11 cellular contexts compared by ENCODE assay signal in the genomic region with DNA sequence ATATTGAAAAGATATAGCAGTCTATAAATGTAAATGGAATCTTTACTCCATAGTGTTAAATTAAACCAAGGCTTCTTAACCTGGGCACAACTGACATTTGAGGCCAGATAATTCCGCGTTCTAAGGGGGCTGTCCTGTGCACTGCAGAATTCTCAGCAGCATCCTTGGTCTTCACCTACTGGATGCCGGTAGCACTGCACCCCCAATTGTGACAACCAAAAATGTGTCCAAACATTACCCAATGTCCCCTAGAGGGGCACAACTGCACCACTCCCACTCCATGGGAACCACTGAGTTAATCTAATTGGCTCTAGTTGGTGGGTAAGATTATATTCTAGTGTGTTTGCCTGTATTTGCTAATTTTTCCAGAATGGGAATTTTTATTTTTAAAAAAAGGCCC. TPM values are rescaled to one million over a fixed set of nuclear protein-coding genes. Genes with fewer than 3 reads are reported as not detected.
DNase-seq lines count a peak whose midpoint lies in the region; ATAC-seq and TF ChIP-seq lines count a peak whose summit lies in the region.
"Had no signal": no experiment of that assay in that cellular context is flagged by ENCODE, and none has a peak within 500 bp of the region (broad histone marks: within the 10 kb centered on the region; RNA-seq: fewer than 3 reads in every experiment).

No MANE protein-coding gene starts in this region.

- peaks cover 21% of the 10 kb centered on the region; the same call in 1 of the 2 replicates for H3K36me3 ChIP-seq in Karpas-422 (ENCODE audit: insufficient read depth, low read length)

- intact Hi-C loops in activated naive CD4-positive, alpha-beta T cell treated with anti-CD3 and anti-CD28 coated beads for 36 hours (cut with micrococcal nuclease): no loop called here

- H4K20me1 ChIP-seq in Karpas-422 (ENCODE audit: insufficient read depth, low read depth, low read length): no peaks in the 10 kb centered on the region

- no peaks in the 10 kb centered on the region for H3K9me2 ChIP-seq in Karpas-422 (replicated peaks; ENCODE audit: insufficient read depth, low read length)

- no peak overlapping the region for H2AFZ ChIP-seq in Karpas-422 (ENCODE audit: low read length)

- no peak overlapping the region for H3K4me3 Mint-ChIP-seq in activated naive CD4-positive, alpha-beta T cell treated with anti-CD3 and anti-CD28 coated beads, Interleukin-2, amount 10 ng/mL, durations not matched to agents 7 days and 5 days
- no peak overlapping the region for H3K4me3 Mint-ChIP-seq in activated naive CD4-positive, alpha-beta T cell treated with anti-CD3 and anti-CD28 coated beads for 36 hours
- H3K4me3 Mint-ChIP-seq: activated T-cell treated with anti-CD3 and anti-CD28 coated beads, Interleukin-2, amount 50 U/mL, for 24 hours; naive thymus-derived CD4-positive, alpha-beta T cell had no signal

- peak; percentile 34 for TF ChIP-seq CTCF in cardiac fibroblast (IDR thresholded peaks at IDR 0.05; ENCODE audit: low read depth, low read length)
- TF ChIP-seq CTCF in retinal pigment epithelial cell (conservative IDR thresholded peaks at IDR 0.05; ENCODE audit: low read depth, low read length): peak; percentile 26

- peak; percentile 22 for DNase-seq in activated naive CD4-positive, alpha-beta T cell treated with anti-CD3 and anti-CD28 coated beads, Interleukin-2, amount 10 ng/mL, durations not matched to agents 7 days and 5 days
- DNase-seq in activated naive CD4-positive, alpha-beta T cell treated with anti-CD3 and anti-CD28 coated beads for 36 hours: no peak
- DNase-seq in Karpas-422 (peak; percentile 66), cardiac fibroblast (ENCODE audit: low read depth in 2 of 2) (no peak), retinal pigment epithelial cell (ENCODE audit: low read depth) (no peak), cortex of kidney (lab: John Stamatoyannopoulos, UW) (no peak), pons (ENCODE audit: low spot score) (no peak)
- DNase-seq: activated T-cell treated with anti-CD3 and anti-CD28 coated beads, Interleukin-2, amount 50 U/mL, for 24 hours; NCI-H345 had no signal

- H3K4me3 ChIP-seq in Karpas-422 (ENCODE audit: low read length) (no peak overlapping the region), cardiac fibroblast (replicated peaks in 1 of 2; ENCODE audit: low read depth in 2 of 2, low read length in 2 of 2) (no peak overlapping the region), retinal pigment epithelial cell (ENCODE audit: low read length) (no peak overlapping the region)

- H3K79me2 ChIP-seq in Karpas-422 (ENCODE audit: low read length): peaks cover 39% of the 10 kb centered on the region

- H3K27ac Mint-ChIP-seq in activated naive CD4-positive, alpha-beta T cell treated with anti-CD3 and anti-CD28 coated beads, Interleukin-2, amount 10 ng/mL, durations not matched to agents 7 days and 5 days: no peak overlapping the region
- no peak overlapping the region for H3K27ac Mint-ChIP-seq in activated naive CD4-positive, alpha-beta T cell treated with anti-CD3 and anti-CD28 coated beads for 36 hours
- H3K27ac Mint-ChIP-seq: activated T-cell treated with anti-CD3 and anti-CD28 coated beads, Interleukin-2, amount 50 U/mL, for 24 hours had no signal

- peaks cover 13% of the 10 kb centered on the region for H3K36me3 Mint-ChIP-seq in activated naive CD4-positive, alpha-beta T cell treated with anti-CD3 and anti-CD28 coated beads, Interleukin-2, amount 10 ng/mL, durations not matched to agents 7 days and 5 days
- no peaks in the 10 kb centered on the region for H3K36me3 Mint-ChIP-seq in activated naive CD4-positive, alpha-beta T cell treated with anti-CD3 and anti-CD28 coated beads for 36 hours (ENCODE audit: low read depth)

- no peaks in the 10 kb centered on the region for H3K9me3 ChIP-seq in Karpas-422 (ENCODE audit: low read length)

- no peaks in the 10 kb centered on the region for H3K9me3 Mint-ChIP-seq in activated naive CD4-positive, alpha-beta T cell treated with anti-CD3 and anti-CD28 coated beads, Interleukin-2, amount 10 ng/mL, durations not matched to agents 7 days and 5 days
- no peaks in the 10 kb centered on the region for H3K9me3 Mint-ChIP-seq in activated naive CD4-positive, alpha-beta T cell treated with anti-CD3 and anti-CD28 coated beads for 36 hours
- H3K9me3 Mint-ChIP-seq: activated T-cell treated with anti-CD3 and anti-CD28 coated beads, Interleukin-2, amount 50 U/mL, for 24 hours; naive thymus-derived CD4-positive, alpha-beta T cell had no signal

- no peak overlapping the region for H3K27ac ChIP-seq in Karpas-422 (ENCODE audit: low read length)

- H3K27me3 ChIP-seq in Karpas-422 (ENCODE audit: low read length): no peaks in the 10 kb centered on the region

- ATAC-seq in HG03457 (IDR thresholded peaks at IDR 0.05; ENCODE audit: unreplicated experiment): no peak
- ATAC-seq: naive thymus-derived CD4-positive, alpha-beta T cell had no signal

- no peak overlapping the region for H3K4me2 ChIP-seq in Karpas-422 (ENCODE audit: low read depth, low read length, poor library complexity, severe bottlenecking)

- no peak overlapping the region for H3K9ac ChIP-seq in Karpas-422 (ENCODE audit: low read length)

- H3K27me3 Mint-ChIP-seq in activated naive CD4-positive, alpha-beta T cell treated with anti-CD3 and anti-CD28 coated beads, Interleukin-2, amount 10 ng/mL, durations not matched to agents 7 days and 5 days: no peaks in the 10 kb centered on the region
- H3K27me3 Mint-ChIP-seq in activated naive CD4-positive, alpha-beta T cell treated with anti-CD3 and anti-CD28 coated beads for 36 hours (ENCODE audit: low read depth): no peaks in the 10 kb centered on the region
- H3K27me3 Mint-ChIP-seq: activated T-cell treated with anti-CD3 and anti-CD28 coated beads, Interleukin-2, amount 50 U/mL, for 24 hours; naive thymus-derived CD4-positive, alpha-beta T cell had no signal

- H3K4me1 Mint-ChIP-seq in activated naive CD4-positive, alpha-beta T cell treated with anti-CD3 and anti-CD28 coated beads, Interleukin-2, amount 10 ng/mL, durations not matched to agents 7 days and 5 days: no peaks in the 10 kb centered on the region
- peaks cover 2% of the 10 kb centered on the region for H3K4me1 Mint-ChIP-seq in activated naive CD4-positive, alpha-beta T cell treated with anti-CD3 and anti-CD28 coated beads for 36 hours (ENCODE audit: low read depth)

- CTCF ChIA-PET in activated naive CD4-positive, alpha-beta T cell treated with anti-CD3 and anti-CD28 coated beads, Interleukin-2, amount 10 ng/mL, durations not matched to agents 7 days and 5 days (lab: Charles Lee): no interaction called here
- CTCF ChIA-PET in activated naive CD4-positive, alpha-beta T cell treated with anti-CD3 and anti-CD28 coated beads for 36 hours (lab: Charles Lee): no interaction called here

- H3K4me1 ChIP-seq in Karpas-422 (ENCODE audit: low read length): no peaks in the 10 kb centered on the region

RNA-seq across cellular contexts. Expression of gene AP1S2, which starts 16.6 kb away (rescaled TPM):
- total RNA-seq in activated naive CD4-positive, alpha-beta T cell treated with anti-CD3 and anti-CD28 coated beads for 36 hours: 10 to 100 TPM; 17.4 to 18.0 TPM
- 55.4 and 55.8 TPM in 2 replicates for total RNA-seq in Karpas-422 (2014; rRNA removed; shearing (Covaris generic); ENCODE audit: low replicate concordance)

RNA-seq across cellular contexts. Expression of gene ZRSR2, which starts 47.7 kb away (rescaled TPM):
- total RNA-seq in activated naive CD4-positive, alpha-beta T cell treated with anti-CD3 and anti-CD28 coated beads for 36 hours: 10 to 100 TPM; 15.7 to 16.7 TPM
- total RNA-seq in Karpas-422 (2014; rRNA removed; shearing (Covaris generic); ENCODE audit: low replicate concordance): 13.4 and 18.3 TPM in 2 replicates

Comparison
In these comparisons a context has a peak if more than half of its experiments do, and no peak if none do; other contexts are left out.
1. DNase-seq: peak in activated naive CD4-positive, alpha-beta T cell treated with anti-CD3 and anti-CD28 coated beads, Interleukin-2, amount 10 ng/mL, durations not matched to agents 7 days and 5 days (single experiment) and Karpas-422 (single experiment); none in activated naive CD4-positive, alpha-beta T cell treated with anti-CD3 and anti-CD28 coated beads for 36 hours (single experiment), cardiac fibroblast (0 of 2), retinal pigment epithelial cell (single experiment), cortex of kidney (single experiment) and pons (single experiment).